1 cellular context compared by ENCODE assay signal in the genomic region with DNA sequence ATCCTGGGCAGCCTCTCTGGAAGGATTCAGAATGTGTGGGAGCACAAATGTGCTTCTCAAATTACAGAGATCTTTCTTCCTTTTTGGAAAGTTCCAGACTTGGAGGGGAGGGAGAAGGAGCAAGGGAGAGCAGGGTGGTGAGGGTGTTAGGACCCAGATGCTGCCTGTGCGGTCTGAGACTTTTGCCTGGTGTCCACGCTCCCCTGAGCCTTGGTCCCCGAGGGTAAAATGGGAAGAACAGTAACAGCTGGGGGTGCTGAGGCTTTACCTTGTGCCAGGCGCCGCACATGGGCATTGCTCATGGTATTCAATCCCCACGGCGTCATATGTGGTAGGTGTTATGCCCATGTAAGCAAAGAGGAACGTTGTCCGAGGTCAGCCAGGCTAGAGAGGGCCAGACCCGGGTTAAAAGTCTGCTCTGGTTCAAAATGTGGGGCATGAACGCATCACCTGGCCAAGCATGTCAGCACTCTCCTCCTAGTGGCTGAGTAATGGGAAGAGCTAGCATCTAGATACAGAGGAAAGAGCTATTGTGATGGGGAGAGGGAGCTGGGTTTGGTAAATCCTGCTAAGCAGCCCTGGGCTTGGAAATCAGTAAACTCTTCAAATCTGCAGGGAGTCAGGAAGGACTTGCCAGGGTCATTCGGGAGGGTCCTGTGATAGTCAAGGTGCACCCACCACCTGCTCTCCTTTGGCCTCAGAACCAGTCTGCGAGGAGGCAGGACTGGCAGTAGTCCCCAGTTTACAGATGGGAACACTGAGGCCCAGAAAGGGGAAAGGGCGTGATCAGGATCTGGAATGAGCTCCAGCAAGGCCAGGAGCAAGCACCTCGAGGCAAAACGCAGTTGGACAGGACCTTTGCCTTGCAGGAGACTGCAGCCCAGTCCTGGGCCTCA.
TF ChIP-seq lines count a peak whose summit lies in the region.

No MANE protein-coding gene starts in this region.

TF ChIP-seq in GM12891, 5 proteins besides CTCF, POLR2A, EP300 and RAD21:
- TF ChIP-seq SPI1 (IDR thresholded peaks at IDR 0.05; ENCODE audit: low read depth, low read length) (no peak), TAF1 (IDR thresholded peaks at IDR 0.05; ENCODE audit: low read depth, low read length) (no peak)
TF ChIP-seq in GM12891: peak in this region for 0.
